ENCODE assay signal across 11 cellular contexts in the genomic region with DNA sequence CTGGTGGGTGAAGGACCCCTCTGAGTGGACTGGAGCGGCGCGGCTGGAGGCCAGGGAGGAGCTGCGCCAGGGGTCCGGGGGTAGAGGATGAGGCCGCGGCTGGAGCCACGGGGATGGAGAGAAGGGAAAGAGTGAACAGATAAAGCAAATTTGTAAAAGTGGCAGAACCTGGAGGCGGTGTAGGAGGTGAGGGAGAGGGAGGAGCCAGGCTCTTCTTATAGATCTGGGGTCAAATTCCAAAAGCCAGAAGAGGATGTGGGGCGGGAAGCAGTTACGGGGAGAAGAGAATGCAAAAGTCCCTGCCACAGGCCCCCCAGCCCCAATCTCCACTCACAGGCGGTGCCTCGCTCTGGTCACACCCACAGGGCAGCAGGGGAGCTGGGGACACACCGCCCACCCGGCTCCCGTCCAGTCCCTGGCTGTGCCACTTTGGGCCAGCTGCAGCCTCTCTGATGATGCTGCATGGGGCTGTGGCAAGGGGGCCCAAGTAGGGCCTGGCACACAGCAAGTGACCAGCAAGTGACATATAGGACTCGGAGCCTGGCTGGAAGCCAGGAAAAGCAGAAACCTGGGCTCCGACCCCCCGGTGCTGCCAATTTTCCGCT. TPM values are rescaled to one million over a fixed set of nuclear protein-coding genes. Genes with fewer than 3 reads are reported as not detected.
DNase-seq lines count a peak whose midpoint lies in the region; ATAC-seq and TF ChIP-seq lines count a peak whose summit lies in the region.
"Had no signal": no experiment of that assay in that cellular context is flagged by ENCODE, and none has a peak within 500 bp of the region (broad histone marks: within the 10 kb centered on the region; RNA-seq: fewer than 3 reads in every experiment).

No MANE protein-coding gene starts in this region.

- H3K4me1 ChIP-seq in BLaER1 (peaks cover 32% of the 10 kb centered on the region), HUES6 (ENCODE audit: control insufficient read depth, insufficient read depth, low read length) (peaks cover 2% of the 10 kb centered on the region; the same call in 1 of the 2 replicates)

- H3K27me3 Mint-ChIP-seq in brain (peaks cover 3% of the 10 kb centered on the region), nephron (ENCODE audit: low read depth) (peaks cover 26% of the 10 kb centered on the region)

- H3K27ac Mint-ChIP-seq in brain (peak overlapping the region in 1 of 5 experiments; percentile 98), nephron (peak overlapping the region in 2 of 3 experiments; percentile 72 to 92)

- no peak for DNase-seq in stimulated activated CD4-positive, alpha-beta T cell treated with anti-CD3 and anti-CD28 coated beads, Interleukin-15, amount 100 ng/mL, for 24 hours
- DNase-seq in NCI-H2171 (lab: John Stamatoyannopoulos, UW) = no peak
- DNase-seq: NCI-H2081 treated with DMSO at 0.1 percent for 48 hours had no signal

- H3K4me3 Mint-ChIP-seq in brain = peak overlapping the region in 3 of 5 experiments; percentile 82 to 90 (median 86)
- H3K4me3 Mint-ChIP-seq in nephron = peak overlapping the region; percentile 86 to 87 (median 87)

- H3K27ac ChIP-seq in BLaER1 (peak overlapping the region; percentile 55), HUES6 (ENCODE audit: low read depth, low read length) (no peak overlapping the region)

- H3K9ac ChIP-seq in BLaER1 (peak overlapping the region; percentile 60), HUES6 (ENCODE audit: low read length) (no peak overlapping the region)

- TF ChIP-seq CTCF in brain (conservative IDR thresholded peaks at IDR 0.05) (no peak), nephron (IDR thresholded peaks at IDR 0.05; ENCODE audit: unreplicated experiment in 3 of 3) (no peak)

- H3K4me1 Mint-ChIP-seq in brain (peaks cover 75% of the 10 kb centered on the region), nephron (peaks cover 23% of the 10 kb centered on the region)

- no peaks in the 10 kb centered on the region for H4K20me1 ChIP-seq in BLaER1

- H3K4me2 ChIP-seq in BLaER1 = peak overlapping the region; percentile 87

- H3K9me3 ChIP-seq in BLaER1 (no peaks in the 10 kb centered on the region), HUES6 (ENCODE audit: control insufficient read depth, insufficient read depth, low read depth, low read length) (no peaks in the 10 kb centered on the region)

- ATAC-seq in HG02852 (IDR thresholded peaks at IDR 0.05; ENCODE audit: unreplicated experiment) (no peak), HG03196 (IDR thresholded peaks at IDR 0.05; ENCODE audit: unreplicated experiment) (no peak)

- H3K36me3 Mint-ChIP-seq in brain (no peaks in the 10 kb centered on the region), nephron (ENCODE audit: low read depth) (no peaks in the 10 kb centered on the region)

- peak overlapping the region; percentile 71 for H3K4me3 ChIP-seq in BLaER1
- H3K4me3 ChIP-seq in HUES6 (ENCODE audit: low read depth, low read length) = peak overlapping the region; percentile 78

- H3K27me3 ChIP-seq in BLaER1 = peaks cover 18% of the 10 kb centered on the region; the same call in 1 of the 2 replicates
- H3K27me3 ChIP-seq in HUES6 (ENCODE audit: control insufficient read depth, insufficient read depth, low read length) = peaks cover 56% of the 10 kb centered on the region

- H3K36me3 ChIP-seq in BLaER1 (no peaks in the 10 kb centered on the region), HUES6 (ENCODE audit: control insufficient read depth, insufficient read depth, low read length) (no peaks in the 10 kb centered on the region)

- peaks cover 0 to 85% (median 3%) of the 10 kb centered on the region in 5 experiments for H3K9me3 Mint-ChIP-seq in brain
- H3K9me3 Mint-ChIP-seq in nephron = no peaks in the 10 kb centered on the region

RNA-seq across cellular contexts. Expression of gene LRRC4B, which starts 11.1 kb away (rescaled TPM):
- 52.9 TPM for polyA plus RNA-seq in brain (ENCODE audit: insufficient read depth, low read depth, low replicate concordance)

RNA-seq across cellular contexts. Expression of gene ASPDH, which starts 43.4 kb away (rescaled TPM):
- 58.1 TPM for polyA plus RNA-seq in brain (ENCODE audit: insufficient read depth, low read depth, low replicate concordance)
- polyA plus RNA-seq: CD4-positive, alpha-beta memory T cell; endothelial cell of umbilical vein had no signal

RNA-seq across cellular contexts. Expression of gene JOSD2, which starts 46.1 kb away (rescaled TPM):
- 36.8 TPM for polyA plus RNA-seq in brain (ENCODE audit: insufficient read depth, low read depth, low replicate concordance)
